ENCODE assay signal across 2 cellular contexts in genomic region chr4:188143731-188144130, GRCh38.
TF ChIP-seq lines count a peak whose summit lies in the region.

No MANE protein-coding gene starts in this region.

TF ChIP-seq in HCT116, 20 proteins besides CTCF, POLR2A, EP300 and RAD21:
- no peak for TF ChIP-seq EGR1 (IDR thresholded peaks at IDR 0.05; ENCODE audit: low read depth)
- no peak for TF ChIP-seq JUND (IDR thresholded peaks at IDR 0.05)
- no peak for TF ChIP-seq FOSL1 (IDR thresholded peaks at IDR 0.05; ENCODE audit: low read depth)
- no peak for TF ChIP-seq EZH2 (IDR thresholded peaks at IDR 0.05)
- 0 out of 2 replicates have a peak, but pooled peaks have one; percentile 3 for TF ChIP-seq REST (IDR thresholded peaks at IDR 0.05; ENCODE audit: low read depth)
- TF ChIP-seq ELF1 (IDR thresholded peaks at IDR 0.05; ENCODE audit: borderline replicate concordance, low read depth) = no peak
- TF ChIP-seq ATF3 (IDR thresholded peaks at IDR 0.05) = no peak
- TF ChIP-seq SP1 (IDR thresholded peaks at IDR 0.05; ENCODE audit: low read depth) = no peak

TF ChIP-seq in H1, 55 proteins besides CTCF, POLR2A, EP300 and RAD21:
- TF ChIP-seq KDM1A (IDR thresholded peaks at IDR 0.05; ENCODE audit: borderline replicate concordance, low read length) (no peak), SP1 (IDR thresholded peaks at IDR 0.05; ENCODE audit: low read depth, low read length) (no peak), JUN (IDR thresholded peaks at IDR 0.05; ENCODE audit: low read depth, low read length) (no peak), PHF8 (conservative IDR thresholded peaks at IDR 0.05; ENCODE audit: low read depth, low read length) (no peak), CHD7 (IDR thresholded peaks at IDR 0.05; ENCODE audit: insufficient replicate concordance, low read length) (no peak), CBX8 (IDR thresholded peaks at IDR 0.05; ENCODE audit: borderline replicate concordance, low read depth, low read length) (no peak), BRCA1 (IDR thresholded peaks at IDR 0.05; ENCODE audit: low read depth, low read length) (no peak), ASH2L (IDR thresholded peaks at IDR 0.05; ENCODE audit: low read length) (no peak), SUZ12 (IDR thresholded peaks at IDR 0.05; ENCODE audit: low read length) (no peak), CHD2 (IDR thresholded peaks at IDR 0.05; ENCODE audit: low read length) (no peak), SP2 (IDR thresholded peaks at IDR 0.05; ENCODE audit: low read length) (no peak), GABPA (IDR thresholded peaks at IDR 0.05; ENCODE audit: borderline replicate concordance, insufficient read depth, low read length) (no peak), SP4 (IDR thresholded peaks at IDR 0.05; ENCODE audit: low read length) (no peak)
TF ChIP-seq in H1: peak in this region for 0.
